ENCODE assay signal across 4 cellular contexts in genomic region chr3:155124745-155125144, GRCh38. TPM values are rescaled to one million over a fixed set of nuclear protein-coding genes. Genes with fewer than 3 reads are reported as not detected.
"Had no signal": no experiment of that assay in that cellular context is flagged by ENCODE, and none has a peak within 500 bp of the region (broad histone marks: within the 10 kb centered on the region; RNA-seq: fewer than 3 reads in every experiment).

No MANE protein-coding gene starts in this region.

RNA-seq across cellular contexts. Expression of gene MME, which starts 44.6 kb away (rescaled TPM):
- total RNA-seq: activated CD8-positive, alpha-beta memory T cell treated with anti-CD3 and anti-CD28 coated beads for 36 hours; activated naive CD4-positive, alpha-beta T cell treated with anti-CD3 and anti-CD28 coated beads, Interleukin-2, amount 50 U/mL, for 72 hours; activated T-cell treated with anti-CD3 and anti-CD28 coated beads, Interleukin-2, amount 50 U/mL, for 72 hours; T-helper 2 cell treated with Interferon-gamma antibody and Interleukin-4, amounts not matched to agents 100 ng/mL and 5 ng/mL, for 36 hours had no signal
